Comparison of ENCODE assay signal across 8 cellular contexts in genomic region chr16:84820305-84820684, GRCh38. TPM values are rescaled to one million over a fixed set of nuclear protein-coding genes. Genes with fewer than 3 reads are reported as not detected.
DNase-seq lines count a peak whose midpoint lies in the region; ATAC-seq and TF ChIP-seq lines count a peak whose summit lies in the region.

No MANE protein-coding gene starts in this region.

- H3K36me3 Mint-ChIP-seq in activated naive CD4-positive, alpha-beta T cell treated with anti-CD3 and anti-CD28 coated beads for 36 hours (ENCODE audit: low read depth) = no peaks in the 10 kb centered on the region

- H3K27ac Mint-ChIP-seq in activated naive CD4-positive, alpha-beta T cell treated with anti-CD3 and anti-CD28 coated beads for 36 hours = no peak overlapping the region

- in situ Hi-C loops in brain microvascular endothelial cell (cut with HindIII; ENCODE audit: low pct_ligation_motif_present, low sequenced_read_pairs) = no loop called here

- H3K36me3 ChIP-seq in brain microvascular endothelial cell (replicated peaks) = no peaks in the 10 kb centered on the region
- H3K36me3 ChIP-seq in mesodermal cell (ENCODE audit: control insufficient read depth, insufficient read depth, low read length) = no peaks in the 10 kb centered on the region
- H3K36me3 ChIP-seq in upper lobe of right lung = no peaks in the 10 kb centered on the region

- no peak for TF ChIP-seq CTCF in brain microvascular endothelial cell (IDR thresholded peaks at IDR 0.05; ENCODE audit: low read depth, low read length, missing control alignments)
- TF ChIP-seq CTCF in upper lobe of right lung (IDR thresholded peaks at IDR 0.05) = no peak

- H3K4me3 Mint-ChIP-seq in activated naive CD4-positive, alpha-beta T cell treated with anti-CD3 and anti-CD28 coated beads for 36 hours = peak overlapping the region; percentile 62

- ATAC-seq in upper lobe of right lung (no peak), HG02763 (IDR thresholded peaks at IDR 0.05; ENCODE audit: unreplicated experiment) (no peak)

- H3K27ac ChIP-seq in brain microvascular endothelial cell (peak overlapping the region; percentile 9), mesodermal cell (ENCODE audit: low read depth, low read length, severe bottlenecking) (no peak overlapping the region), upper lobe of right lung (peak overlapping the region; percentile 70)

- 62 to 75% methylated on average over 7 of the region's 8 CpGs for WGBS in mesodermal cell (ENCODE audit: insufficient coverage in 2 of 2), 2 experiments

- intact Hi-C loops in activated naive CD4-positive, alpha-beta T cell treated with anti-CD3 and anti-CD28 coated beads for 36 hours (cut with micrococcal nuclease) = no loop called here
- intact Hi-C loops in upper lobe of right lung (cut with DNase I) = no loop called here

- H3K9me3 ChIP-seq in mesodermal cell (ENCODE audit: control insufficient read depth, low read length) (no peaks in the 10 kb centered on the region), upper lobe of right lung (no peaks in the 10 kb centered on the region)

- no peaks in the 10 kb centered on the region for H3K9me3 Mint-ChIP-seq in activated naive CD4-positive, alpha-beta T cell treated with anti-CD3 and anti-CD28 coated beads for 36 hours

- peaks cover 13% of the 10 kb centered on the region for H3K4me1 Mint-ChIP-seq in activated naive CD4-positive, alpha-beta T cell treated with anti-CD3 and anti-CD28 coated beads for 36 hours (ENCODE audit: low read depth)

- peaks cover 5% of the 10 kb centered on the region for H3K27me3 Mint-ChIP-seq in activated naive CD4-positive, alpha-beta T cell treated with anti-CD3 and anti-CD28 coated beads for 36 hours (ENCODE audit: low read depth)

- CTCF ChIA-PET in activated naive CD4-positive, alpha-beta T cell treated with anti-CD3 and anti-CD28 coated beads for 36 hours (lab: Charles Lee) = interaction anchor here (1.1 to 2.8 kb wide), 2 partner anchors 25 to 67 kb away, joined by 3 to 11 read pairs; no protein-coding TSS in a partner anchor

- H3K4me3 ChIP-seq in brain microvascular endothelial cell (ENCODE audit: low read depth, low read length) (peak overlapping the region; percentile 63), mesodermal cell (ENCODE audit: extremely low read depth, insufficient read depth, low read length, poor library complexity, severe bottlenecking) (peak overlapping the region; percentile 35), upper lobe of right lung (peak overlapping the region; percentile 53)

- H3K27me3 ChIP-seq in brain microvascular endothelial cell (replicated peaks) (no peaks in the 10 kb centered on the region), upper lobe of right lung (peaks cover 15% of the 10 kb centered on the region)

- DNase-seq in activated naive CD4-positive, alpha-beta T cell treated with anti-CD3 and anti-CD28 coated beads for 36 hours = no peak
- DNase-seq in activated naive CD4-positive, alpha-beta T cell treated with anti-CD3 and anti-CD28 coated beads, Interleukin-2, amount 50 U/mL, for 16 hours = no peak
- no peak for DNase-seq in brain microvascular endothelial cell
- DNase-seq in upper lobe of right lung = no peak
- no peak for DNase-seq in central memory CD4-positive, alpha-beta T cell
- no peak for DNase-seq in putamen (ENCODE audit: low spot score)

- peaks cover 5% of the 10 kb centered on the region for H3K4me1 ChIP-seq in mesodermal cell (ENCODE audit: control insufficient read depth, insufficient read depth, low read length, poor library complexity, severe bottlenecking)
- H3K4me1 ChIP-seq in upper lobe of right lung = peaks cover 17% of the 10 kb centered on the region

RNA-seq across cellular contexts. Expression of gene CRISPLD2, which starts 0.5 kb away (rescaled TPM):
- total RNA-seq in activated naive CD4-positive, alpha-beta T cell treated with anti-CD3 and anti-CD28 coated beads for 36 hours = under 1 TPM in 1 of 2 experiments, not detected in 1; 0.14 TPM
- 4.2 TPM for polyA plus RNA-seq in mesodermal cell (2013, experiment 1 of 2)
- 6.3 TPM for polyA plus RNA-seq in mesodermal cell (2013, experiment 2 of 2)
- 61.9 TPM for total RNA-seq in upper lobe of right lung

Comparison
In these comparisons a context has a peak if more than half of its experiments do, and no peak if none do; other contexts are left out.
1. RNA of gene CRISPLD2, which starts 0.5 kb away (total RNA-seq): 61.9 TPM in upper lobe of right lung (single experiment); 0.14 TPM in activated naive CD4-positive, alpha-beta T cell treated with anti-CD3 and anti-CD28 coated beads for 36 hours; every median in the first group is over 10 times any median in the second.
2. Peak in every context shown above with its lines, with median percentiles within 50 percentile points of each other: H3K4me3 ChIP-seq.